Comparison of ENCODE assay signal across 8 cellular contexts in genomic region chr6:72619883-72620696, GRCh38. TPM values are rescaled to one million over a fixed set of nuclear protein-coding genes. Genes with fewer than 3 reads are reported as not detected.
DNase-seq lines count a peak whose midpoint lies in the region; ATAC-seq and TF ChIP-seq lines count a peak whose summit lies in the region.

No MANE protein-coding gene starts in this region.

- H3K79me1 ChIP-seq in neuronal stem cell (ENCODE audit: low read depth, low read length) = no peaks in the 10 kb centered on the region

- POLR2A ChIA-PET in PC-3 (lab: Charles Lee; ENCODE audit: unreplicated experiment) = no interaction called here

- H3K4me1 ChIP-seq in neuronal stem cell (ENCODE audit: control insufficient read depth in 2 of 2, insufficient read depth in 1 of 2, low read depth in 1 of 2, low read length in 2 of 2) = peaks cover 8 to 9% of the 10 kb centered on the region in 2 donors
- H3K4me1 ChIP-seq in testis = peaks cover 15% of the 10 kb centered on the region
- H3K4me1 ChIP-seq in PC-3 (ENCODE audit: insufficient read depth, low read length) = no peaks in the 10 kb centered on the region; the same call in 1 of the 2 replicates

- no peak overlapping the region for H2AK5ac ChIP-seq in neuronal stem cell (ENCODE audit: low read depth, low read length)

- no peak overlapping the region for H2BK12ac ChIP-seq in neuronal stem cell (ENCODE audit: low read length)

- H4K8ac ChIP-seq in neuronal stem cell (ENCODE audit: low read depth, low read length) = no peak overlapping the region

- no peak overlapping the region for H2BK120ac ChIP-seq in neuronal stem cell (ENCODE audit: low read depth, low read length)

- DNase-seq in NCI-H69 (lab: John Stamatoyannopoulos, UW) (peak; percentile 74), activated T-cell treated with anti-CD3 and anti-CD28 coated beads for 4 hours (peak; percentile 78), fibroblast of mammary gland (ENCODE audit: low read depth) (no peak), neuronal stem cell (ENCODE audit: low spot score) (peak; percentile 33), testis (peak; percentile 52), PC-3 (no peak)

- no TSS peak for BruUV-seq in PC-3 (replicated peaks; lab: Mats Ljungman, UMichigan)

- H4K20me1 ChIP-seq in PC-3 (ENCODE audit: low read length) = no peaks in the 10 kb centered on the region

- no CpG with 5 or more reads among the region's 31 CpGs for WGBS in neuronal stem cell (ENCODE audit: extremely low coverage in 2 of 2, insufficient read length in 2 of 2, insufficient replicate concordance in 1 of 2), 2 donors
- WGBS in testis, 2 donors = 8 to 24% methylated on average over 29 to 31 of the region's 31 CpGs

- H3K9me3 ChIP-seq in neuronal stem cell (replicated peaks in 1 of 2; ENCODE audit: control insufficient read depth in 2 of 2, insufficient read depth in 1 of 2, low read depth in 1 of 2, low read length in 2 of 2) (no peaks in the 10 kb centered on the region), testis (no peaks in the 10 kb centered on the region), PC-3 (ENCODE audit: low read length) (no peaks in the 10 kb centered on the region)

- no peak overlapping the region for H3K14ac ChIP-seq in neuronal stem cell (ENCODE audit: low read length)

- peak overlapping the region; percentile 99 for H3K4me2 ChIP-seq in neuronal stem cell (ENCODE audit: insufficient read depth, low read length, poor library complexity, severe bottlenecking)
- H3K4me2 ChIP-seq in PC-3 (ENCODE audit: low read length) = no peak overlapping the region

- no peak for TF ChIP-seq CTCF in fibroblast of mammary gland (conservative IDR thresholded peaks at IDR 0.05; ENCODE audit: control insufficient read depth, insufficient read depth, low read depth, low read length)
- no peak for TF ChIP-seq CTCF in testis (IDR thresholded peaks at IDR 0.05)
- no peak for TF ChIP-seq CTCF in PC-3 (conservative IDR thresholded peaks at IDR 0.05; ENCODE audit: low read depth, low read length)

- CTCF ChIA-PET in PC-3 (lab: Charles Lee) = interaction anchor here (0.7 kb wide), 1 partner anchor 273 kb away, joined by 3 read pairs; no protein-coding TSS in a partner anchor

- no peak overlapping the region for H3K27ac ChIP-seq in neuronal stem cell (replicated peaks; ENCODE audit: low read length)
- no peak overlapping the region for H3K27ac ChIP-seq in testis
- no peak overlapping the region for H3K27ac ChIP-seq in PC-3 (ENCODE audit: low read length)

- H3K9me2 ChIP-seq in PC-3 (replicated peaks; ENCODE audit: low read length) = no peaks in the 10 kb centered on the region

- no peaks in the 10 kb centered on the region for H3K79me2 ChIP-seq in PC-3 (ENCODE audit: low read length)

- H2BK15ac ChIP-seq in neuronal stem cell (ENCODE audit: low read length) = no peak overlapping the region

- H3K4me3 ChIP-seq in fibroblast of mammary gland (ENCODE audit: control insufficient read depth, low read depth, low read length) = peak overlapping the region; percentile 14
- H3K4me3 ChIP-seq in neuronal stem cell (ENCODE audit: low read length in 2 of 2) = peak overlapping the region; percentile 12 to 63
- peak overlapping the region in 1 of 2 donors; percentile 58 for H3K4me3 ChIP-seq in testis
- H3K4me3 ChIP-seq in PC-3 (ENCODE audit: low read length) = no peak overlapping the region

- intact Hi-C loops in testis (cut with DNase I; ENCODE audit: low total_unique reads) = loop anchor here (10.0 kb wide), 1 partner anchor 515 kb away; no protein-coding TSS in a partner anchor
- intact Hi-C loops in PC-3 (cut with micrococcal nuclease) = loop anchor here (10.0 kb wide), 1 partner anchor 705 kb away; no protein-coding TSS in a partner anchor

- ATAC-seq in GM18502 (IDR thresholded peaks at IDR 0.05; ENCODE audit: poor library complexity, unreplicated experiment) = peak; percentile 66
- ATAC-seq in HG02571 (IDR thresholded peaks at IDR 0.05; ENCODE audit: unreplicated experiment) = peak; percentile 75
- ATAC-seq in PC-3 = no peak

- H3K36me3 ChIP-seq in neuronal stem cell (replicated peaks in 1 of 2; ENCODE audit: control insufficient read depth in 2 of 2, insufficient read depth in 2 of 2, low read length in 2 of 2) (no peaks in the 10 kb centered on the region), testis (ENCODE audit: low read depth, missing control alignments) (no peaks in the 10 kb centered on the region), PC-3 (ENCODE audit: low read depth, low read length) (no peaks in the 10 kb centered on the region)

- no peak overlapping the region for H4K91ac ChIP-seq in neuronal stem cell (ENCODE audit: low read depth, low read length, poor library complexity)

- peak overlapping the region; percentile 59 for H3K18ac ChIP-seq in neuronal stem cell (ENCODE audit: low read length)

- no peak overlapping the region for H2BK5ac ChIP-seq in neuronal stem cell (ENCODE audit: low read length)

- peak overlapping the region; percentile 84 for H2AFZ ChIP-seq in neuronal stem cell (ENCODE audit: low read length)
- H2AFZ ChIP-seq in PC-3 (ENCODE audit: low read length) = no peak overlapping the region

- no peak overlapping the region for H3K4ac ChIP-seq in neuronal stem cell (ENCODE audit: low read length)

- TF ChIP-seq POLR2A in testis (IDR thresholded peaks at IDR 0.05) = no peak

- H3K9ac ChIP-seq in neuronal stem cell (ENCODE audit: low read depth, low read length, poor library complexity) (no peak overlapping the region), PC-3 (ENCODE audit: low read length) (no peak overlapping the region)

- H3F3A ChIP-seq in PC-3 (ENCODE audit: low read length, unreplicated experiment) = no peaks in the 10 kb centered on the region

- no peak overlapping the region for H3K23ac ChIP-seq in neuronal stem cell (ENCODE audit: low read depth, low read length, poor library complexity)

- H3K27me3 ChIP-seq in neuronal stem cell (ENCODE audit: control insufficient read depth in 3 of 3, insufficient read depth in 3 of 3, low read depth in 1 of 3, low read length in 3 of 3) (peaks cover 16 to 70% (median 37%) of the 10 kb centered on the region in 3 experiments), testis (no peaks in the 10 kb centered on the region), PC-3 (ENCODE audit: low read length) (no peaks in the 10 kb centered on the region)

RNA-seq across cellular contexts. Expression of gene KCNQ5, which starts 1.8 kb away (rescaled TPM):
- 0.08 TPM for polyA plus RNA-seq in neuronal stem cell (2013, experiment 1 of 2)
- 0.06 TPM for polyA plus RNA-seq in neuronal stem cell (2013, experiment 2 of 2)
- total RNA-seq in testis = 1 to 10 TPM in 1 of 2 donors, under 1 TPM in 1; 0.43 to 1.1 TPM
- polyA plus RNA-seq in testis (ENCODE audit: insufficient read depth, low read depth, low replicate concordance) = 0.73 TPM
- total RNA-seq in PC-3 (2014; rRNA removed) = 0.17 TPM in 1 of 2 replicates, not detected in the other

Comparison
In these comparisons a context has a peak if more than half of its experiments do, and no peak if none do; other contexts are left out.
1. DNase-seq: peak in NCI-H69 (single experiment), activated T-cell treated with anti-CD3 and anti-CD28 coated beads for 4 hours (single experiment), neuronal stem cell (single experiment) and testis (single experiment); none in fibroblast of mammary gland (single experiment) and PC-3 (single experiment).